In genomic region chr3:52121813-52122212, GRCh38 we compare ENCODE assay signal across 10 cellular contexts. TPM values are rescaled to one million over a fixed set of nuclear protein-coding genes. Genes with fewer than 3 reads are reported as not detected.
DNase-seq lines count a peak whose midpoint lies in the region; ATAC-seq and TF ChIP-seq lines count a peak whose summit lies in the region.
"Had no signal": no experiment of that assay in that cellular context is flagged by ENCODE, and none has a peak within 500 bp of the region (broad histone marks: within the 10 kb centered on the region; RNA-seq: fewer than 3 reads in every experiment).

No MANE protein-coding gene starts in this region.

- ATAC-seq in HG03108 (IDR thresholded peaks at IDR 0.05; ENCODE audit: unreplicated experiment), result peak; percentile 20
- peak; percentile 51 for ATAC-seq in stimulated activated naive B cell treated with anti-CD40 and anti-IgM and Interleukin-4, amounts not matched to agents 10 μg/mL and 1 μg/mL and 100 μg/mL, for 72 hours (replicated peaks)
- ATAC-seq in GM18511 (IDR thresholded peaks at IDR 0.05; ENCODE audit: unreplicated experiment), result no peak

- peak; percentile 92 for DNase-seq in SIG-M5 treated with dmso at 0.1 percent for 504 hours (lab: John Stamatoyannopoulos, UW; ENCODE audit: unreplicated experiment)
- DNase-seq in left ventricle myocardium inferior, result no peak
- DNase-seq in stimulated activated naive B cell treated with anti-CD40 and anti-IgM and Interleukin-4, amounts not matched to agents 10 μg/mL and 1 μg/mL and 100 μg/mL, for 72 hours, result peak; percentile 16
- DNase-seq in DMS114 treated with DMSO at 0.1 percent for 48 hours (lab: John Stamatoyannopoulos, UW; ENCODE audit: unreplicated experiment), result no peak
- DNase-seq in middle frontal gyrus (ENCODE audit: extremely low spot score, low spot score), result no peak
- no peak for DNase-seq in inferior parietal cortex (ENCODE audit: extremely low spot score)
- DNase-seq: NCI-H2171 treated with DMSO at 0.1 percent for 48 hours; stimulated activated CD4-positive, alpha-beta T cell treated with anti-CD3 and anti-CD28 coated beads, Interleukin-2, amount 100 ng/mL, for 48 hours had no signal

- peaks cover 31 to 46% of the 10 kb centered on the region in 2 donors for H3K4me1 Mint-ChIP-seq in stimulated activated naive B cell treated with anti-CD40 and anti-IgM and Interleukin-4, amounts not matched to agents 10 μg/mL and 1 μg/mL and 100 μg/mL, for 72 hours

- H3K27ac ChIP-seq in left ventricle myocardium inferior (replicated peaks), result peak overlapping the region; percentile 87

- H3K27me3 Mint-ChIP-seq in stimulated activated naive B cell treated with anti-CD40 and anti-IgM and Interleukin-4, amounts not matched to agents 10 μg/mL and 1 μg/mL and 100 μg/mL, for 72 hours, result no peaks in the 10 kb centered on the region

- H3K9me3 Mint-ChIP-seq in stimulated activated naive B cell treated with anti-CD40 and anti-IgM and Interleukin-4, amounts not matched to agents 10 μg/mL and 1 μg/mL and 100 μg/mL, for 72 hours, result no peaks in the 10 kb centered on the region

- H3K36me3 Mint-ChIP-seq in stimulated activated naive B cell treated with anti-CD40 and anti-IgM and Interleukin-4, amounts not matched to agents 10 μg/mL and 1 μg/mL and 100 μg/mL, for 72 hours, result peaks cover 10 to 23% of the 10 kb centered on the region in 2 donors

- peaks cover 34% of the 10 kb centered on the region for H3K4me1 ChIP-seq in left ventricle myocardium inferior

- peak overlapping the region; percentile 89 for H3K27ac Mint-ChIP-seq in stimulated activated naive B cell treated with anti-CD40 and anti-IgM and Interleukin-4, amounts not matched to agents 10 μg/mL and 1 μg/mL and 100 μg/mL, for 72 hours

- H3K27me3 ChIP-seq in left ventricle myocardium inferior (ENCODE audit: low read depth), result no peaks in the 10 kb centered on the region

- intact Hi-C loops in left ventricle myocardium inferior (cut with micrococcal nuclease), result no loop called here

- no peaks in the 10 kb centered on the region for H3K36me3 ChIP-seq in left ventricle myocardium inferior

- no peak for TF ChIP-seq CTCF in left ventricle myocardium inferior (IDR thresholded peaks at IDR 0.05; ENCODE audit: borderline replicate concordance)

- H3K9me3 ChIP-seq in left ventricle myocardium inferior (replicated peaks), result no peaks in the 10 kb centered on the region

- no peak overlapping the region for H3K4me3 ChIP-seq in left ventricle myocardium inferior

- H3K4me3 Mint-ChIP-seq in stimulated activated naive B cell treated with anti-CD40 and anti-IgM and Interleukin-4, amounts not matched to agents 10 μg/mL and 1 μg/mL and 100 μg/mL, for 72 hours, result peak overlapping the region in 1 of 2 donors; percentile 14

RNA-seq across cellular contexts. Expression of gene POC1A, which starts 32.4 kb away (rescaled TPM):
- total RNA-seq in left ventricle myocardium inferior, result 1.2 TPM

Comparison
In these comparisons a context has a peak if more than half of its experiments do, and no peak if none do; other contexts are left out.
1. DNase-seq: peak in SIG-M5 treated with dmso at 0.1 percent for 504 hours (single experiment) and stimulated activated naive B cell treated with anti-CD40 and anti-IgM and Interleukin-4, amounts not matched to agents 10 μg/mL and 1 μg/mL and 100 μg/mL, for 72 hours (single experiment); none in left ventricle myocardium inferior (single experiment), DMS114 treated with DMSO at 0.1 percent for 48 hours (single experiment), middle frontal gyrus (single experiment) and inferior parietal cortex (single experiment).